1 cellular context compared by ENCODE assay signal in the genomic region with DNA sequence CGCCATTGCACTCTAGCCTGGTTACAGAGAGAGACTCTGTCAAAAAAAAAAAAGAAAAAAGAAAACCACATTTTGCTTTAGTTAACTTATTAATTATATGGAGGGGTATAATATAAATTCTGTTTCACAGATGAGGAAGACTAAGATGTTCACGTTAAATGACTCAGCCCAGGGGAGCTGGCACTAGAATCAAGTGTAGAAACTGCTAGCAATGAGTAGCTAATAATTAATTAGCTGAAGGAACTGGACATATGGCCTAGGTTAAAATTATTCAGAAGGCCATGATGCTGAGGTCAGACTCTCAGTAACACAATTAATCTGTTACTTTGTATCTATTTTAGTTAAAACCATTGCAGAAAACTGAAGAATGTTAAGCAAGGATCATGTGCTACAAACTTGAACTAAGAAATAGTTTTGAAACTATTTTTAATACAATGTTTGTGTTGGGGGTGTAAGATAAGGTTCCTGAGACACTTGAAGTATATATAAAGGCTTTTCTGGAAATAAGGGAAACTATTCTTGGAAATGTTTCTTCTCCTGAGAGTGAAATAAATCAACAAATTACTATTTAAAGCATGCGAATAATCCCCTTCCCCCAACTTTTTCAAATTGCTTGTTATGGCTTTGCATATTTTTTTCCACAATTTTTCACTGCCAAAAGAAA.
TF ChIP-seq lines count a peak whose summit lies in the region.

No MANE protein-coding gene starts in this region.

TF ChIP-seq in K562, 482 proteins besides CTCF, POLR2A, EP300 and RAD21 (continued from another document):
- TF ChIP-seq, protein P1, sequence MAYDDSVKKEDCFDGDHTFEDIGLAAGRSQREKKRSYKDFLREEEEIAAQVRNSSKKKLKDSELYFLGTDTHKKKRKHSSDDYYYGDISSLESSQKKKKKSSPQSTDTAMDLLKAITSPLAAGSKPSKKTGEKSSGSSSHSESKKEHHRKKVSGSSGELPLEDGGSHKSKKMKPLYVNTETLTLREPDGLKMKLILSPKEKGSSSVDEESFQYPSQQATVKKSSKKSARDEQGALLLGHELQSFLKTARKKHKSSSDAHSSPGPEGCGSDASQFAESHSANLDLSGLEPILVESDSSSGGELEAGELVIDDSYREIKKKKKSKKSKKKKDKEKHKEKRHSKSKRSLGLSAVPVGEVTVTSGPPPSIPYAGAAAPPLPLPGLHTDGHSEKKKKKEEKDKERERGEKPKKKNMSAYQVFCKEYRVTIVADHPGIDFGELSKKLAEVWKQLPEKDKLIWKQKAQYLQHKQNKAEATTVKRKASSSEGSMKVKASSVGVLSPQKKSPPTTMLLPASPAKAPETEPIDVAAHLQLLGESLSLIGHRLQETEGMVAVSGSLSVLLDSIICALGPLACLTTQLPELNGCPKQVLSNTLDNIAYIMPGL (CRISPR knock-in tag; IDR thresholded peaks at IDR 0.05), result no peak
- TF ChIP-seq, protein P2, sequence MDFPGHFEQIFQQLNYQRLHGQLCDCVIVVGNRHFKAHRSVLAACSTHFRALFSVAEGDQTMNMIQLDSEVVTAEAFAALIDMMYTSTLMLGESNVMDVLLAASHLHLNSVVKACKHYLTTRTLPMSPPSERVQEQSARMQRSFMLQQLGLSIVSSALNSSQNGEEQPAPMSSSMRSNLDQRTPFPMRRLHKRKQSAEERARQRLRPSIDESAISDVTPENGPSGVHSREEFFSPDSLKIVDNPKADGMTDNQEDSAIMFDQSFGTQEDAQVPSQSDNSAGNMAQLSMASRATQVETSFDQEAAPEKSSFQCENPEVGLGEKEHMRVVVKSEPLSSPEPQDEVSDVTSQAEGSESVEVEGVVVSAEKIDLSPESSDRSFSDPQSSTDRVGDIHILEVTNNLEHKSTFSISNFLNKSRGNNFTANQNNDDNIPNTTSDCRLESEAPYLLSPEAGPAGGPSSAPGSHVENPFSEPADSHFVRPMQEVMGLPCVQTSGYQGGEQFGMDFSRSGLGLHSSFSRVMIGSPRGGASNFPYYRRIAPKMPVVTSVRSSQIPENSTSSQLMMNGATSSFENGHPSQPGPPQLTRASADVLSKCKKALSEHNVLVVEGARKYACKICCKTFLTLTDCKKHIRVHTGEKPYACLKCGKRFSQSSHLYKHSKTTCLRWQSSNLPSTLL (IDR thresholded peaks at IDR 0.05), result no peak
- TF ChIP-seq RBM22 (IDR thresholded peaks at IDR 0.05; ENCODE audit: low read depth, low read length, poor library complexity, severe bottlenecking), result no peak
- no peak for TF ChIP-seq ZC3H8 (IDR thresholded peaks at IDR 0.05)
